Comparison of ENCODE assay signal across 1 cellular context in the genomic region with DNA sequence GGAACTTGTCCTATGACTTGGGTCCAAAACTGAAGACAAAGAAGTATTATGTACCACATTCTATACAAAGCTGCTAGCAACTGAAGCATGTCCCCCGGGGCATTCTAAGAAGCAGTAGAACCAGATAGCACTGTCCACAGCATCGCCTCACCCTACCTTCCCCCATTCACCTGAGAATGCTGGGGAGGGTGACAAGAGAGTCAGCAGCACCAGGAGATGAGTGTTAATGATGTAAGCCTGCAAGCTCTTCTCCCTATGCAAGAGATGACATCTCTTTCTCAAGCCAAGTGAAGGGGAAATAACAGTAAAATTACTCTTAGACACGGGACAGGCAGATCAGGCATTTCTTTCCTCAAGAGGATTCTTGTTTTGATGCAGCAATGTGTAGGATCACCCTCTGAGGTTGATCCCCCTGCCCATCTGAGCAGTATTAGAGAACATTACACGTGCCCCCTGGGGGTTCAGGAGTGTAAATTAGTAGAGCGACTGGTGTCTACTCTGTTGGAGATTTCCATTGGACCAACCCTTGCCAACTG.
TF ChIP-seq lines count a peak whose summit lies in the region.

No MANE protein-coding gene starts in this region.

TF ChIP-seq in HepG2, 621 proteins besides CTCF, POLR2A, EP300 and RAD21:
- TF ChIP-seq ZNF891 (CRISPR knock-in tag; IDR thresholded peaks at IDR 0.05) (no peak), SRSF1 (optimal IDR thresholded peaks at IDR 0.05; ENCODE audit: low read depth, low read length) (no peak), GATA4 (IDR thresholded peaks at IDR 0.05; ENCODE audit: borderline replicate concordance, low read depth) (no peak)
- TF ChIP-seq, protein P1, sequence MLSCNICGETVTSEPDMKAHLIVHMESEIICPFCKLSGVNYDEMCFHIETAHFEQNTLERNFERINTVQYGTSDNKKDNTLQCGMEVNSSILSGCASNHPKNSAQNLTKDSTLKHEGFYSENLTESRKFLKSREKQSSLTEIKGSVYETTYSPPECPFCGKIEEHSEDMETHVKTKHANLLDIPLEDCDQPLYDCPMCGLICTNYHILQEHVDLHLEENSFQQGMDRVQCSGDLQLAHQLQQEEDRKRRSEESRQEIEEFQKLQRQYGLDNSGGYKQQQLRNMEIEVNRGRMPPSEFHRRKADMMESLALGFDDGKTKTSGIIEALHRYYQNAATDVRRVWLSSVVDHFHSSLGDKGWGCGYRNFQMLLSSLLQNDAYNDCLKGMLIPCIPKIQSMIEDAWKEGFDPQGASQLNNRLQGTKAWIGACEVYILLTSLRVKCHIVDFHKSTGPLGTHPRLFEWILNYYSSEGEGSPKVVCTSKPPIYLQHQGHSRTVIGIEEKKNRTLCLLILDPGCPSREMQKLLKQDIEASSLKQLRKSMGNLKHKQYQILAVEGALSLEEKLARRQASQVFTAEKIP (CRISPR knock-in tag; IDR thresholded peaks at IDR 0.05; ENCODE audit: borderline replicate concordance) = no peak
